16 cellular contexts compared by ENCODE assay signal in the genomic region with DNA sequence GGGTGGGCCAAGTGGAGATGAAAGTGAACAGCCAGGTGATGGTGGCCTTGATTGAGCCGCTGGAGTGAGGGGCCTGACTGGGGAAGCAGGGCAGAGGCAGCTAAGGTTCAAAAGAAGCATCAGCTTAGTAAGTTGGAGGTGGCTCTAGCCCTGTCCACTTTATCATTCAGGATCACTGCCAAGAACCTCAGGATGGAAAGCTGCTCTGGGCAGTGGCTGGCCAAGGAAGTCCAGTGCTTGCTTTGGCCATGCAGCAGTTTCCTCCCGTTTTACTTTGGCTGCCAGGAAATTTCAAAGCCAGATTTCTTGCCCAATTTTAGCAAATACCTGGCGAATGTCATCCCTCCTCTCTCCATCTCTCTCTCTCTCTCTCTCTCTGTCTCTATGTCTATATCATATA.
A peak's percentile ranks its signal among the peaks of the same experiment; 100 is the strongest.
DNase-seq lines count a peak whose midpoint lies in the region; ATAC-seq, FAIRE-seq and TF ChIP-seq lines count a peak whose summit lies in the region.
"Had no signal": no experiment of that assay in that cellular context is flagged by ENCODE, and none has a peak within 500 bp of the region (broad histone marks: within the 10 kb centered on the region; RNA-seq: fewer than 3 reads in every experiment).

No MANE protein-coding gene starts in this region.

- peaks cover 14% of the 10 kb centered on the region; the same call in 1 of the 2 replicates for H3K27me3 Mint-ChIP-seq in H9 (ENCODE audit: low read depth)

- H3K79me1 ChIP-seq in H9 (ENCODE audit: insufficient read depth, low read depth, low read length, poor library complexity, severe bottlenecking), result no peaks in the 10 kb centered on the region

- H2BK120ac ChIP-seq in H9 (ENCODE audit: low read depth, low read length, poor library complexity, severe bottlenecking), result no peak overlapping the region

- H4K8ac ChIP-seq in H9 (replicated peaks; ENCODE audit: insufficient read length, low read depth, low read length), result no peak overlapping the region

- H3K9ac ChIP-seq in H9 (ENCODE audit: extremely low read depth, insufficient read length, low read length) (no peak overlapping the region), endothelial cell of umbilical vein (replicated peaks; ENCODE audit: extremely low read depth, insufficient read depth, low read length) (no peak overlapping the region)

- H3K9me3 ChIP-seq in H9 (ENCODE audit: control insufficient read depth, low read depth, low read length) (no peaks in the 10 kb centered on the region), endothelial cell of umbilical vein (replicated peaks; ENCODE audit: control insufficient read depth, insufficient read depth, low read length) (peaks cover 2% of the 10 kb centered on the region), prostate gland (no peaks in the 10 kb centered on the region)

- no peak overlapping the region for H3K56ac ChIP-seq in H9 (ENCODE audit: insufficient read length, low read depth, low read length)

- H3K18ac ChIP-seq in H9 (ENCODE audit: insufficient read length, low read depth, low read length), result no peak overlapping the region

- H2BK20ac ChIP-seq in H9 (ENCODE audit: low read depth, low read length, poor library complexity, severe bottlenecking), result no peak overlapping the region

- H3K79me2 ChIP-seq in H9 (ENCODE audit: insufficient read depth, low read length) (no peaks in the 10 kb centered on the region), endothelial cell of umbilical vein (ENCODE audit: control insufficient read depth, insufficient read depth, low read length) (no peaks in the 10 kb centered on the region)

- intact Hi-C loops in endothelial cell of umbilical vein (cut with micrococcal nuclease) (no loop called here), prostate gland (cut with DNase I) (no loop called here)

- H3K27me3 ChIP-seq in H9 (ENCODE audit: insufficient read depth, low read length) (no peaks in the 10 kb centered on the region), endothelial cell of umbilical vein (ENCODE audit: control insufficient read depth in 2 of 2, insufficient read depth in 2 of 2, low read length in 2 of 2) (no peaks in the 10 kb centered on the region), prostate gland (replicated peaks; ENCODE audit: insufficient read depth) (no peaks in the 10 kb centered on the region)

- H2AFZ ChIP-seq in H9 (ENCODE audit: low read length) (no peak overlapping the region), endothelial cell of umbilical vein (ENCODE audit: low read depth, low read length) (no peak overlapping the region)

- H2AK5ac ChIP-seq in H9 (ENCODE audit: insufficient read length, low read length), result no peak overlapping the region

- FAIRE-seq in endothelial cell of umbilical vein (lab: Jason Lieb, UNC), result peak; percentile 55
- FAIRE-seq in GM19239 (lab: Jason Lieb, UNC), result no peak

- peaks cover 8 to 18% (median 10%) of the 10 kb centered on the region in 3 experiments for H3K36me3 Mint-ChIP-seq in H9 (ENCODE audit: insufficient read depth in 1 of 3, low read depth in 3 of 3)
- H3K36me3 Mint-ChIP-seq: CD4-positive, CD25-positive, alpha-beta regulatory T cell had no signal

- H4K20me1 ChIP-seq in H9 (ENCODE audit: control insufficient read depth, insufficient read depth, insufficient read length) (no peaks in the 10 kb centered on the region), endothelial cell of umbilical vein (replicated peaks; ENCODE audit: control insufficient read depth, extremely low read depth, insufficient read depth, low read length) (no peaks in the 10 kb centered on the region)

- H2BK12ac ChIP-seq in H9 (ENCODE audit: insufficient read length, low read depth, low read length), result peak overlapping the region; percentile 15

- H3T11ph ChIP-seq in H9 (ENCODE audit: low read length), result no peak overlapping the region

- H3K4me1 Mint-ChIP-seq in H9, result peaks cover 43% of the 10 kb centered on the region in 2 experiments
- H3K4me1 Mint-ChIP-seq: CD4-positive, CD25-positive, alpha-beta regulatory T cell had no signal

- TF ChIP-seq POLR2A in endothelial cell of umbilical vein (IDR thresholded peaks at IDR 0.05; ENCODE audit: low read depth, low read length) (no peak), prostate gland (IDR thresholded peaks at IDR 0.05) (no peak)

- H3K23me2 ChIP-seq in H9 (ENCODE audit: insufficient read length, low read depth, low read length, poor library complexity, severe bottlenecking), result no peaks in the 10 kb centered on the region

- no peak overlapping the region for H2BK15ac ChIP-seq in H9 (ENCODE audit: low read depth, low read length)

- H4K5ac ChIP-seq in H9 (ENCODE audit: insufficient read length, low read depth, low read length), result no peak overlapping the region

- BruUV-seq in endothelial cell of umbilical vein (replicated peaks; lab: Mats Ljungman, UMichigan), result no TSS peak

- no peak overlapping the region for H3K27ac Mint-ChIP-seq in H9
- H3K27ac Mint-ChIP-seq: CD4-positive, CD25-positive, alpha-beta regulatory T cell had no signal

- CTCF ChIA-PET in endothelial cell of umbilical vein (lab: Charles Lee), result interaction anchor here (1.8 kb wide), 1 partner anchor 389 kb away, joined by 5 read pairs; no protein-coding TSS in a partner anchor

- no peak overlapping the region for H3K4me3 Mint-ChIP-seq in H9
- H3K4me3 Mint-ChIP-seq: CD4-positive, CD25-positive, alpha-beta regulatory T cell had no signal

- POLR2A ChIA-PET in endothelial cell of umbilical vein (lab: Charles Lee), result no interaction called here

- no peak for TF ChIP-seq CTCF in H9 (conservative IDR thresholded peaks at IDR 0.05)
- TF ChIP-seq CTCF in endothelial cell of umbilical vein (IDR thresholded peaks at IDR 0.05; ENCODE audit: extremely low read depth in 1 of 2, insufficient read depth in 1 of 2, low read depth in 1 of 2, low read length in 2 of 2), result no peak
- no peak for TF ChIP-seq CTCF in prostate gland (IDR thresholded peaks at IDR 0.05)

- no peak overlapping the region for H3K4me3 ChIP-seq in endothelial cell of umbilical vein (replicated peaks in 1 of 3; ENCODE audit: insufficient read depth in 1 of 3, low read depth in 1 of 3, low read length in 3 of 3)
- no peak overlapping the region for H3K4me3 ChIP-seq in prostate gland

- H3K14ac ChIP-seq in H9 (ENCODE audit: insufficient read depth, low read length), result no peak overlapping the region

- H4K91ac ChIP-seq in H9 (ENCODE audit: insufficient read length, low read depth, low read length), result no peak overlapping the region

- no peak overlapping the region for H3K4ac ChIP-seq in H9 (ENCODE audit: low read depth, low read length)

- no peak overlapping the region for H3K23ac ChIP-seq in H9 (ENCODE audit: insufficient read length, low read depth, low read length)

- H3K36me3 ChIP-seq in endothelial cell of umbilical vein (ENCODE audit: control insufficient read depth in 2 of 2, extremely low read depth in 1 of 2, insufficient read depth in 2 of 2, low read length in 2 of 2) (no peaks in the 10 kb centered on the region), prostate gland (no peaks in the 10 kb centered on the region)

- H3K4me2 ChIP-seq in H9 (ENCODE audit: insufficient read depth, insufficient read length, low read length) (no peak overlapping the region), endothelial cell of umbilical vein (ENCODE audit: insufficient read depth, low read length) (no peak overlapping the region)

- peaks cover 13 to 14% of the 10 kb centered on the region in 2 experiments for H3K9me3 Mint-ChIP-seq in H9

- ATAC-seq in HG03196 (IDR thresholded peaks at IDR 0.05; ENCODE audit: unreplicated experiment), result no peak

- DNase-seq in H9 (no peak), RPMI7951 (ENCODE audit: low read depth) (peak; percentile 13), endothelial cell of umbilical vein (ENCODE audit: low read depth, low spot score) (peak; percentile 76), prostate gland (ENCODE audit: low spot score) (peak; percentile 14), GM19239 (ENCODE audit: insufficient read length, low spot score) (no peak)
- DNase-seq in stimulated activated naive CD4-positive, alpha-beta T cell treated with Interleukin-2 at 50 U/mL for 16 hours (lab: John Stamatoyannopoulos, UW), result no peak
- DNase-seq: CD4-positive, CD25-positive, alpha-beta regulatory T cell; H7; MM.1S; NCI-H1092 treated with DMSO at 0.1 percent for 48 hours; NCI-H2107; NCI-H226; NCI-H526 treated with DMSO at 0.1 percent for 48 hours; NK-92 treated with Interleukin-12 subunit alpha and Interleukin-12 subunit beta, amount 100 ng/mL, for 24 hours; SIG-M5 had no signal

- WGBS in H9 (ENCODE audit: extremely low coverage, insufficient read length, low lambda C conversion rate), result no CpG with 5 or more reads among the region's 3 CpGs
- 46% methylated on average over 3 of the region's 3 CpGs for WGBS in prostate gland

- peaks cover 13% of the 10 kb centered on the region for H3K4me1 ChIP-seq in H9 (ENCODE audit: insufficient read depth, low read length)
- no peaks in the 10 kb centered on the region for H3K4me1 ChIP-seq in endothelial cell of umbilical vein (ENCODE audit: control insufficient read depth, extremely low read depth, insufficient read depth, low read length)
- H3K4me1 ChIP-seq in prostate gland (replicated peaks), result no peaks in the 10 kb centered on the region

- H3K9me1 ChIP-seq in endothelial cell of umbilical vein (replicated peaks; ENCODE audit: control insufficient read depth, extremely low read depth, insufficient read depth, low read length), result no peaks in the 10 kb centered on the region

- H3K27ac ChIP-seq in H9 (ENCODE audit: insufficient read length, low read depth, low read length), result no peak overlapping the region
- H3K27ac ChIP-seq in endothelial cell of umbilical vein (ENCODE audit: insufficient read depth, low read depth, low read length), result no peak overlapping the region
- no peak overlapping the region for H3K27ac ChIP-seq in prostate gland

- dilution Hi-C loops in endothelial cell of umbilical vein (cut with MboI; ENCODE audit: extremely low pct_ligation_motif_present, low sequenced_read_pairs), result no loop called here

- no peak overlapping the region for H2BK5ac ChIP-seq in H9 (ENCODE audit: insufficient read length, low read length)

TF ChIP-seq in endothelial cell of umbilical vein, 7 proteins besides CTCF, POLR2A, EP300 and RAD21:
- TF ChIP-seq MYC (IDR thresholded peaks at IDR 0.05; ENCODE audit: low read depth, low read length) (no peak), GATA2 (IDR thresholded peaks at IDR 0.05; ENCODE audit: insufficient read depth, insufficient read length, low read depth, low read length) (no peak)

Comparison
In these comparisons a context has a peak if more than half of its experiments do, and no peak if none do; other contexts are left out.
1. DNase-seq: peak in RPMI7951 (single experiment), endothelial cell of umbilical vein (single experiment) and prostate gland (single experiment); none in H9 (single experiment), GM19239 (single experiment) and stimulated activated naive CD4-positive, alpha-beta T cell treated with Interleukin-2 at 50 U/mL for 16 hours (single experiment).